In genomic region chr2:693606-694005, GRCh38 we compare ENCODE assay signal across 1 cellular context.
TF ChIP-seq lines count a peak whose summit lies in the region.

No MANE protein-coding gene starts in this region.

TF ChIP-seq in IMR-90, 13 proteins besides CTCF, POLR2A, EP300 and RAD21 (continued from another document):
- TF ChIP-seq MAFK (IDR thresholded peaks at IDR 0.05; ENCODE audit: low read depth, low read length) (no peak), RCOR1 (IDR thresholded peaks at IDR 0.05; ENCODE audit: insufficient replicate concordance, low read length) (no peak), MAZ (IDR thresholded peaks at IDR 0.05; ENCODE audit: borderline replicate concordance, low read depth, low read length) (no peak)
